Comparison of ENCODE assay signal across 20 cellular contexts in genomic region chr1:47643506-47644215, GRCh38.
DNase-seq lines count a peak whose midpoint lies in the region; TF ChIP-seq lines count a peak whose summit lies in the region.
"Had no signal": no experiment of that assay in that cellular context is flagged by ENCODE, and none has a peak within 500 bp of the region (broad histone marks: within the 10 kb centered on the region; RNA-seq: fewer than 3 reads in every experiment).

No MANE protein-coding gene starts in this region.

- H3K27me3 Mint-ChIP-seq in activated CD4-positive, alpha-beta T cell treated with anti-CD3 and anti-CD28 coated beads, Interleukin-2, amount 10 ng/mL, durations not matched to agents 24 days and 14 days = peaks cover 4% of the 10 kb centered on the region

- DNase-seq in AG20443 (ENCODE audit: low spot score) (peak; percentile 29), SJCRH30 (peak in 1 of 2 experiments; percentile 48), iPS-NIHi11 (ENCODE audit: low spot score) (peak; percentile 44), smooth muscle cell (lab: John Stamatoyannopoulos, UW; ENCODE audit: unreplicated experiment) (no peak), NCI-H748 (lab: John Stamatoyannopoulos, UW; ENCODE audit: unreplicated experiment) (no peak), SK-N-DZ (ENCODE audit: low spot score) (no peak), NCI-H1694 treated with DMSO at 0.1 percent for 48 hours (lab: John Stamatoyannopoulos, UW) (no peak)
- DNase-seq in activated CD4-positive, alpha-beta T cell treated with anti-CD3 and anti-CD28 coated beads, Interleukin-2, amount 10 ng/mL, durations not matched to agents 24 days and 14 days = no peak
- DNase-seq: activated CD8-positive, alpha-beta T cell treated with anti-CD3 and anti-CD28 coated beads for 36 hours; activated gamma-delta T cell; activated T-cell treated with anti-CD3 and anti-CD28 coated beads for 4 hours; heart right ventricle; KG1; NCI-H1436 treated with DMSO at 0.1 percent for 48 hours; stimulated activated CD4-positive, alpha-beta T cell treated with anti-CD3 and anti-CD28 coated beads, Interleukin-4, amount 100 ng/mL, for 4 hours had no signal

- peaks cover 17% of the 10 kb centered on the region for H3K4me1 ChIP-seq in SJCRH30
- peaks cover 6% of the 10 kb centered on the region for H3K4me1 ChIP-seq in smooth muscle cell (ENCODE audit: low read depth)
- H3K4me1 ChIP-seq: prostate gland, upper lobe of left lung had no signal

- H3K4me2 ChIP-seq in smooth muscle cell = peak overlapping the region; percentile 2

- intact Hi-C loops in activated CD4-positive, alpha-beta T cell treated with anti-CD3 and anti-CD28 coated beads, Interleukin-2, amount 10 ng/mL, durations not matched to agents 24 days and 14 days (cut with micrococcal nuclease) = no loop called here

- H3K36me3 Mint-ChIP-seq in activated CD4-positive, alpha-beta T cell treated with anti-CD3 and anti-CD28 coated beads, Interleukin-2, amount 10 ng/mL, durations not matched to agents 24 days and 14 days (ENCODE audit: low read depth) = no peaks in the 10 kb centered on the region

- no peaks in the 10 kb centered on the region for H3K9me3 Mint-ChIP-seq in activated CD4-positive, alpha-beta T cell treated with anti-CD3 and anti-CD28 coated beads, Interleukin-2, amount 10 ng/mL, durations not matched to agents 24 days and 14 days
- H3K9me3 Mint-ChIP-seq: activated CD8-positive, alpha-beta T cell treated with anti-CD3 and anti-CD28 coated beads for 36 hours; dendritic cell treated with granulocyte-macrophage colony-stimulating factor and Interleukin-4, amounts not matched to agents 40 ng/mL and 50 ng/mL, for 4 days; stimulated activated naive CD8-positive, alpha-beta T cell treated with anti-CD3 and anti-CD28 coated beads, Interleukin-15, Interleukin-2, amounts not matched to agents 100 ng/mL and 50 ng/mL, for 24 hours had no signal

- H4K20me1 ChIP-seq in smooth muscle cell (ENCODE audit: low read depth) = no peaks in the 10 kb centered on the region

- H3K27me3 ChIP-seq in SJCRH30 = no peaks in the 10 kb centered on the region
- H3K27me3 ChIP-seq in smooth muscle cell (ENCODE audit: low read depth) = peaks cover 58% of the 10 kb centered on the region
- H3K27me3 ChIP-seq: upper lobe of left lung had no signal

- H3K36me3 ChIP-seq in SJCRH30 (no peaks in the 10 kb centered on the region), smooth muscle cell (ENCODE audit: low read depth) (no peaks in the 10 kb centered on the region)
- H3K36me3 ChIP-seq: heart right ventricle, neutrophil, prostate gland, upper lobe of left lung had no signal

- H3K4me1 Mint-ChIP-seq in activated CD4-positive, alpha-beta T cell treated with anti-CD3 and anti-CD28 coated beads, Interleukin-2, amount 10 ng/mL, durations not matched to agents 24 days and 14 days = no peaks in the 10 kb centered on the region

- H3K27ac ChIP-seq in SJCRH30 = peak overlapping the region; percentile 53
- no peak overlapping the region for H3K27ac ChIP-seq in smooth muscle cell (ENCODE audit: low read depth)
- H3K27ac ChIP-seq: neutrophil, upper lobe of left lung had no signal

- WGBS in smooth muscle cell (ENCODE audit: low lambda C conversion rate) = 82% methylated on average over 18 of the region's 18 CpGs

- no peak overlapping the region for H3K4me3 Mint-ChIP-seq in activated CD4-positive, alpha-beta T cell treated with anti-CD3 and anti-CD28 coated beads, Interleukin-2, amount 10 ng/mL, durations not matched to agents 24 days and 14 days
- H3K4me3 Mint-ChIP-seq: activated CD8-positive, alpha-beta T cell treated with anti-CD3 and anti-CD28 coated beads for 36 hours; dendritic cell treated with granulocyte-macrophage colony-stimulating factor and Interleukin-4, amounts not matched to agents 40 ng/mL and 50 ng/mL, for 4 days; stimulated activated naive CD8-positive, alpha-beta T cell treated with anti-CD3 and anti-CD28 coated beads, Interleukin-15, Interleukin-2, amounts not matched to agents 100 ng/mL and 50 ng/mL, for 24 hours had no signal

- H3K9me3 ChIP-seq in SJCRH30 (replicated peaks) (no peaks in the 10 kb centered on the region), smooth muscle cell (replicated peaks; ENCODE audit: low read depth) (no peaks in the 10 kb centered on the region)
- H3K9me3 ChIP-seq: heart right ventricle, neutrophil, prostate gland, upper lobe of left lung had no signal

- H3K9ac ChIP-seq in smooth muscle cell (ENCODE audit: low read depth) = no peak overlapping the region

- H3K27ac Mint-ChIP-seq in activated CD4-positive, alpha-beta T cell treated with anti-CD3 and anti-CD28 coated beads, Interleukin-2, amount 10 ng/mL, durations not matched to agents 24 days and 14 days = no peak overlapping the region
- H3K27ac Mint-ChIP-seq: activated CD8-positive, alpha-beta T cell treated with anti-CD3 and anti-CD28 coated beads for 36 hours; dendritic cell treated with granulocyte-macrophage colony-stimulating factor and Interleukin-4, amounts not matched to agents 40 ng/mL and 50 ng/mL, for 4 days; stimulated activated naive CD8-positive, alpha-beta T cell treated with anti-CD3 and anti-CD28 coated beads, Interleukin-15, Interleukin-2, amounts not matched to agents 100 ng/mL and 50 ng/mL, for 24 hours had no signal

- H3K4me3 ChIP-seq in SJCRH30 = peak overlapping the region; percentile 18
- no peak overlapping the region for H3K4me3 ChIP-seq in smooth muscle cell
- H3K4me3 ChIP-seq: heart right ventricle, prostate gland, upper lobe of left lung had no signal

- no peak for TF ChIP-seq CTCF in smooth muscle cell (IDR thresholded peaks at IDR 0.05; ENCODE audit: borderline replicate concordance, insufficient read depth, poor library complexity, severe bottlenecking)

- H3K79me2 ChIP-seq in smooth muscle cell (ENCODE audit: low read depth) = no peaks in the 10 kb centered on the region

- no peaks in the 10 kb centered on the region for H3F3A ChIP-seq in smooth muscle cell (ENCODE audit: low read depth)

- H2AFZ ChIP-seq in smooth muscle cell (ENCODE audit: low read depth) = peak overlapping the region; percentile 37

Comparison
In these comparisons a context has a peak if more than half of its experiments do, and no peak if none do; other contexts are left out.
1. DNase-seq: peak in AG20443 (single experiment) and iPS-NIHi11 (single experiment); none in smooth muscle cell (single experiment), NCI-H748 (single experiment), SK-N-DZ (single experiment), NCI-H1694 treated with DMSO at 0.1 percent for 48 hours (single experiment) and activated CD4-positive, alpha-beta T cell treated with anti-CD3 and anti-CD28 coated beads, Interleukin-2, amount 10 ng/mL, durations not matched to agents 24 days and 14 days (single experiment).